In the genomic region with DNA sequence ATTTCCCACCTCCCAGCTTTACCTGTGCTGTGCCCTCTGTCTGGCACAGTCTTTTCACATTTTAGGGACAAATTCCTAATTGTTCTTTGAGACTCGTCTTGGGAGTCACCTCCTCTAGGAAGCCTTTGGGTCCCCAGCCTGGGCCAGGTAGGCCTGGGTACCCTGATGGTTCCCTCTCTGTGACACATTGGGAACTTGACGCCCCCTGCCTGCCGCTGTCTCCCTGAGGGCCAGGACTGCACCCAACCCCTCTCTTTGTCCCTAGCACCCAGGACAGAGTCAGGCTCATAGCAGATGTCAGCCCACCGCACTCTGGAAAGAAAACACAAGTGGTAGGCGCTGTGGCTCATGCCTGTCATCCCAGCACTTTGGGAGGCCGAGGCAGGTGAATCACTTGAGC, we compare ENCODE assay signal across 16 cellular contexts.
"Had no signal": no experiment of that assay in that cellular context is flagged by ENCODE, and none has a peak within 500 bp of the region (broad histone marks: within the 10 kb centered on the region; RNA-seq: fewer than 3 reads in every experiment).

No MANE protein-coding gene starts in this region.

- H3K36me3 ChIP-seq: colonic mucosa had no signal

- H3K27ac ChIP-seq: dorsolateral prefrontal cortex, lower lobe of right lung had no signal

- ATAC-seq: activated T-cell treated with anti-CD3 and anti-CD28 coated beads, Interleukin-2, amount 50 U/mL, for 4 hours; effector memory CD8-positive, alpha-beta T cell had no signal

- FAIRE-seq: bronchial epithelial cell, kidney had no signal

- H3K4me3 ChIP-seq: colonic mucosa, dorsolateral prefrontal cortex, lower lobe of right lung, mucosa of descending colon had no signal

- H3K27me3 ChIP-seq: colonic mucosa, dorsolateral prefrontal cortex had no signal

- DNase-seq: activated CD8-positive, alpha-beta memory T cell treated with anti-CD3 and anti-CD28 coated beads, Interleukin-2, amount 50 U/mL, for 48 hours; activated naive CD4-positive, alpha-beta T cell treated with Interleukin-2 at 50 U/mL for 16 hours; activated naive CD8-positive, alpha-beta T cell treated with anti-CD3 and anti-CD28 coated beads for 36 hours; activated T-cell treated with anti-CD3 and anti-CD28 coated beads, Interleukin-2, amount 50 U/mL, for 4 hours; dorsolateral prefrontal cortex; effector memory CD8-positive, alpha-beta T cell; kidney; lower lobe of right lung; nucleus accumbens; stimulated activated CD4-positive, alpha-beta T cell treated with anti-CD3 and anti-CD28 coated beads, Interleukin-4, amount 100 ng/mL, for 1 hour; stimulated activated naive CD4-positive, alpha-beta T cell treated with Interleukin-2 at 50 U/mL for 16 hours; T-helper 1 cell; T-helper 9 cell had no signal

- H3K4me1 ChIP-seq: colonic mucosa, lower lobe of right lung had no signal

- H3K9me3 ChIP-seq: colonic mucosa, lower lobe of right lung had no signal
